Comparison of ENCODE assay signal across 1 cellular context in genomic region chr11:109435121-109435742, GRCh38.
TF ChIP-seq lines count a peak whose summit lies in the region.

No MANE protein-coding gene starts in this region.

TF ChIP-seq in K562, 482 proteins besides CTCF, POLR2A, EP300 and RAD21 (continued from another document):
- TF ChIP-seq ATF3 (IDR thresholded peaks at IDR 0.05) (peak; percentile 22; the same call in 1 of the 2 replicates), ATF3 (CRISPR knock-in tag; conservative IDR thresholded peaks at IDR 0.05) (no peak), PHF20 (IDR thresholded peaks at IDR 0.05; ENCODE audit: partially characterized antibody) (no peak), CEBPG (CRISPR knock-in tag; IDR thresholded peaks at IDR 0.05) (no peak), CEBPG (tag; conservative IDR thresholded peaks at IDR 0.05 in 1 of 2, IDR thresholded peaks at IDR 0.05 in 1 of 2) (peak in 1 of 2 experiments; percentile 41; a peak in 1 of 4 replicates), PBX2 (CRISPR knock-in tag; IDR thresholded peaks at IDR 0.05; ENCODE audit: low read depth) (no peak), PBX2 (tag; conservative IDR thresholded peaks at IDR 0.05; ENCODE audit: low read depth) (no peak), NEUROD1 (IDR thresholded peaks at IDR 0.05; ENCODE audit: borderline replicate concordance, low read depth, low read length, partially characterized antibody) (no peak), ZMIZ1 (IDR thresholded peaks at IDR 0.05; ENCODE audit: low read depth in 2 of 2, low read length in 2 of 2) (no peak)
